ENCODE assay signal across 19 cellular contexts in the genomic region with DNA sequence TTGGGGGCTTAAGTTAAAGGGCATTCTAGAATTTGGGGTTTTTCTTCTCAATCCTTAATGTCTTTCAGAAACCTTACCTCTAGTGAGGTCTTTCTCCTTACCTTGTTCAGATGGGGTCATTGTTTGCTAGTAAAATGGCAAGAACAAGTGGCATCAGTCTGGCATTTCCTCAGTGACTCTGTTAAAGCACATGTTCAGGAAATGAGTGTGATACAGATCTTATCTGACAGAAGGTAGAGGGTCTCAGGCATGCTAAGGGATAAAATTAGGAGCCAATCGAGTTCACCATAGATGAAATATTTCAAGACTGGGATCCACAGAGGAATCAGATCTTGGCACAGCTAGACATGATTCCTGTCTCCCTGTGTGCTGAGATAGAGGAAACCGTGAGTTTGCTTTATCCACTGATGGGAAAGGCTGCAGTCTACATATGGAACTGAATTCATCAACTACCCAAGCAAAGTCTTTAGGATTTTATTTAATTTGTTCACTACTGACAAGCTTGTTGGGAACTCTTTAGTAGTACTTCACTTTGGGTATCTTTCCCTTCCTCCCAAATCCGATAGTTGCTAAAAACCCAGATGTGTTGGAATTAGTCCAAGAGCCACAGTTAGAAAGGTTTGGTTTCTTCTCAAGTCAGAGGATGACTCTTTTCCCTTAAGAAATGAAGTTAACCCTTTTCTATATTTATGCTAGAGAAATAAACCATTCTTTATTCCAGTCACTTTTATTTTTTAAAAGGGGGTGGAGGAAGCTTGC. TPM values are rescaled to one million over a fixed set of nuclear protein-coding genes. Genes with fewer than 3 reads are reported as not detected.
A peak's percentile ranks its signal among the peaks of the same experiment; 100 is the strongest.
DNase-seq lines count a peak whose midpoint lies in the region; ATAC-seq, FAIRE-seq and TF ChIP-seq lines count a peak whose summit lies in the region.
"Had no signal": no experiment of that assay in that cellular context is flagged by ENCODE, and none has a peak within 500 bp of the region (broad histone marks: within the 10 kb centered on the region; RNA-seq: fewer than 3 reads in every experiment).

No MANE protein-coding gene starts in this region.

- no peaks in the 10 kb centered on the region for H3F3A ChIP-seq in PC-3 (ENCODE audit: low read length, unreplicated experiment)

- intact Hi-C loops in PC-3 (cut with micrococcal nuclease), result no loop called here

- no peak overlapping the region for H2AFZ ChIP-seq in PC-3 (ENCODE audit: low read length)

- H3K36me3 ChIP-seq in PC-3 (ENCODE audit: low read depth, low read length), result no peaks in the 10 kb centered on the region; the same call in 1 of the 2 replicates
- no peaks in the 10 kb centered on the region for H3K36me3 ChIP-seq in effector memory CD4-positive, alpha-beta T cell (ENCODE audit: control insufficient read depth, insufficient read depth, low read length)

- TF ChIP-seq POLR2A in GM12892 (IDR thresholded peaks at IDR 0.05; ENCODE audit: low read depth, low read length), result no peak

- no peaks in the 10 kb centered on the region for H4K20me1 ChIP-seq in PC-3 (ENCODE audit: low read length)

- TF ChIP-seq CTCF in PC-3 (conservative IDR thresholded peaks at IDR 0.05; ENCODE audit: low read depth, low read length), result no peak
- TF ChIP-seq CTCF in fibroblast of villous mesenchyme (IDR thresholded peaks at IDR 0.05; ENCODE audit: insufficient read depth, low read depth, low read length), result no peak

- no peak overlapping the region for H3K9ac ChIP-seq in PC-3 (ENCODE audit: low read length)

- H3K79me2 ChIP-seq in PC-3 (ENCODE audit: low read length), result peaks cover 29% of the 10 kb centered on the region

- H3K4me3 ChIP-seq in PC-3 (ENCODE audit: low read length), result no peak overlapping the region
- H3K4me3 ChIP-seq in fibroblast of villous mesenchyme (ENCODE audit: low read depth, low read length), result no peak overlapping the region
- no peak overlapping the region for H3K4me3 ChIP-seq in effector memory CD4-positive, alpha-beta T cell (ENCODE audit: insufficient read depth, low read depth, low read length, poor library complexity, severe bottlenecking)

- FAIRE-seq in GM12892 (lab: Jason Lieb, UNC), result peak; percentile 73
- FAIRE-seq: GM18507, RCC 7860 had no signal

- POLR2A ChIA-PET in PC-3 (lab: Charles Lee; ENCODE audit: unreplicated experiment), result interaction anchor here (0.7 kb wide), 1 partner anchor 815 kb away, joined by 4 read pairs; no protein-coding TSS in a partner anchor

- no peaks in the 10 kb centered on the region for H3K9me3 ChIP-seq in PC-3 (ENCODE audit: low read length)
- H3K9me3 ChIP-seq in effector memory CD4-positive, alpha-beta T cell (ENCODE audit: control insufficient read depth, low read length), result no peaks in the 10 kb centered on the region

- no peaks in the 10 kb centered on the region for H3K27me3 ChIP-seq in PC-3 (ENCODE audit: low read length)
- H3K27me3 ChIP-seq in effector memory CD4-positive, alpha-beta T cell (replicated peaks; ENCODE audit: control insufficient read depth, insufficient read depth, low read length, poor library complexity, severe bottlenecking), result no peaks in the 10 kb centered on the region

- H3K9me2 ChIP-seq in PC-3 (replicated peaks; ENCODE audit: low read length), result no peaks in the 10 kb centered on the region

- TSS peak; percentile 8 for BruUV-seq in PC-3 (replicated peaks; lab: Mats Ljungman, UMichigan)

- no peak overlapping the region for H3K4me2 ChIP-seq in PC-3 (ENCODE audit: low read length)

- CTCF ChIA-PET in PC-3 (lab: Charles Lee), result no interaction called here

- peaks cover 30% of the 10 kb centered on the region for H3K4me1 ChIP-seq in PC-3 (ENCODE audit: insufficient read depth, low read length)
- no peaks in the 10 kb centered on the region for H3K4me1 ChIP-seq in effector memory CD4-positive, alpha-beta T cell (ENCODE audit: control insufficient read depth, insufficient read depth, low read length, poor library complexity, severe bottlenecking)

- ATAC-seq in PC-3, result no peak

- no peak overlapping the region for H3K27ac ChIP-seq in PC-3 (ENCODE audit: low read length)
- no peak overlapping the region for H3K27ac ChIP-seq in effector memory CD4-positive, alpha-beta T cell (ENCODE audit: insufficient read depth, low read length, poor library complexity, severe bottlenecking)

- DNase-seq in GM12892 (ENCODE audit: insufficient read length), result no peak
- DNase-seq in PC-3, result no peak
- DNase-seq in dermis blood vessel endothelial cell, result peak; percentile 58
- peak; percentile 28 for DNase-seq in fibroblast of villous mesenchyme (ENCODE audit: low read depth)
- DNase-seq in stimulated activated naive CD4-positive, alpha-beta T cell treated with Interleukin-2 at 50 U/mL for 16 hours (lab: John Stamatoyannopoulos, UW), result no peak
- no peak for DNase-seq in NCI-H69 (lab: John Stamatoyannopoulos, UW)
- no peak for DNase-seq in effector memory CD4-positive, alpha-beta T cell
- no peak for DNase-seq in DMS114 treated with DMSO at 0.1 percent for 48 hours (lab: John Stamatoyannopoulos, UW; ENCODE audit: unreplicated experiment)
- DNase-seq: C1 segment of cervical spinal cord, COR-L47, DMS53, H7, Kasumi-1, NCI-H1417 treated with DMSO at 0.1 percent for 48 hours, NCI-H2029, NCI-H510A, SHP77 treated with DMSO at 0.1 percent for 48 hours had no signal

RNA-seq across cellular contexts. Expression of gene FAM118B, which starts 18.4 kb away (rescaled TPM):
- 10.2 TPM for polyA plus RNA-seq in GM12892 (2012; ENCODE audit: missing spikeins)
- total RNA-seq in PC-3 (2014; rRNA removed), result 17.0 and 24.3 TPM in 2 replicates
- total RNA-seq in dermis blood vessel endothelial cell, result 31.8 and 46.5 TPM in 2 replicates
- 25.8 and 38.0 TPM in 2 replicates for total RNA-seq in fibroblast of villous mesenchyme

RNA-seq across cellular contexts. Expression of gene RPUSD4, which starts 18.5 kb away (rescaled TPM):
- polyA plus RNA-seq in GM12892 (2012; ENCODE audit: missing spikeins), result 26.6 TPM
- total RNA-seq in PC-3 (2014; rRNA removed) (39.7 and 40.2 TPM in 2 replicates), dermis blood vessel endothelial cell (39.7 and 41.0 TPM in 2 replicates), fibroblast of villous mesenchyme (18.0 and 19.0 TPM in 2 replicates)

RNA-seq across cellular contexts. Expression of gene SRPRA, which starts 38.7 kb away (rescaled TPM):
- 74.4 TPM for polyA plus RNA-seq in GM12892 (2012; ENCODE audit: missing spikeins)
- total RNA-seq in PC-3 (2014; rRNA removed), result 140 and 143 TPM in 2 replicates
- 43.9 and 85.5 TPM in 2 replicates for total RNA-seq in dermis blood vessel endothelial cell
- 85.4 and 102 TPM in 2 replicates for total RNA-seq in fibroblast of villous mesenchyme

RNA-seq across cellular contexts. Expression of gene FOXRED1, which starts 39.0 kb away (rescaled TPM):
- polyA plus RNA-seq in GM12892 (2012; ENCODE audit: missing spikeins), result 30.1 TPM
- 55.6 and 72.0 TPM in 2 replicates for total RNA-seq in PC-3 (2014; rRNA removed)
- total RNA-seq in dermis blood vessel endothelial cell, result 11.2 and 17.5 TPM in 2 replicates
- 6.0 and 10.3 TPM in 2 replicates for total RNA-seq in fibroblast of villous mesenchyme

RNA-seq across cellular contexts. Expression of gene TIRAP, which starts 52.9 kb away (rescaled TPM):
- 4.3 TPM for polyA plus RNA-seq in GM12892 (2012; ENCODE audit: missing spikeins)
- total RNA-seq in PC-3 (2014; rRNA removed) (8.4 and 12.1 TPM in 2 replicates), dermis blood vessel endothelial cell (5.1 and 6.8 TPM in 2 replicates), fibroblast of villous mesenchyme (7.4 and 7.8 TPM in 2 replicates)

Comparison
In these comparisons a context has a peak if more than half of its experiments do, and no peak if none do; other contexts are left out.
1. DNase-seq: peak in dermis blood vessel endothelial cell (single experiment) and fibroblast of villous mesenchyme (single experiment); none in GM12892 (single experiment), PC-3 (single experiment), stimulated activated naive CD4-positive, alpha-beta T cell treated with Interleukin-2 at 50 U/mL for 16 hours (single experiment), NCI-H69 (single experiment), effector memory CD4-positive, alpha-beta T cell (0 of 3) and DMS114 treated with DMSO at 0.1 percent for 48 hours (single experiment).